In the genomic region with DNA sequence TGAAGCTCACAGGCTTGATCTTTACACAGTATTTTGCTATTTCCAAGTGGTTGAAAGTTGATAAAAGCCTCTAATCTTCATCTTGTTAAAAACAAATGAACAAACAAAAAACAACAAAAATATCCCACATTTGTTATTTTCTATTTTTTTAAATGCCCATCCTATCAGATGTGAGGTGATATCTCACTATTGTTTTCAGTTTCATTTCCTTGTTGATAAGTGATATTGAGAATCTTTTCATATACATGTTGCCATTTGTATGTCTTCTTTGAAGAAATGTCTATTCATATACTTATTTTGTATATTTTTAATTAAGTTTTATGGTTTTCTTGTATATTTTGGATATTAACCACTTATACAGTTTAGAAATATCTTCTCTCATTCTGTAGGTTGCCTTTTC, we compare ENCODE assay signal across 17 cellular contexts.
A peak's percentile ranks its signal among the peaks of the same experiment; 100 is the strongest.
DNase-seq lines count a peak whose midpoint lies in the region; ATAC-seq, FAIRE-seq and TF ChIP-seq lines count a peak whose summit lies in the region.
"Had no signal": no experiment of that assay in that cellular context is flagged by ENCODE, and none has a peak within 500 bp of the region (broad histone marks: within the 10 kb centered on the region; RNA-seq: fewer than 3 reads in every experiment).

No MANE protein-coding gene starts in this region.

- H3K36me3 ChIP-seq in H1 (ENCODE audit: control insufficient read depth in 2 of 4, insufficient read depth in 4 of 4, low read length in 3 of 4) (no peaks in the 10 kb centered on the region), suprapubic skin (no peaks in the 10 kb centered on the region)
- H3K36me3 ChIP-seq: BLaER1 had no signal

- H3K4me3 Mint-ChIP-seq in activated CD4-positive, alpha-beta T cell treated with anti-CD3 and anti-CD28 coated beads, Interleukin-2, amount 10 ng/mL, durations not matched to agents 7 days and 5 days: no peak overlapping the region
- H3K4me3 Mint-ChIP-seq: B cell; CD4-positive, CD25-positive, alpha-beta regulatory T cell; CD8-positive, alpha-beta T cell; H9 had no signal

- POLR2A ChIA-PET in H1 (lab: Charles Lee; ENCODE audit: partially characterized antibody): no interaction called here
- POLR2A ChIA-PET in activated CD4-positive, alpha-beta T cell treated with anti-CD3 and anti-CD28 coated beads, Interleukin-2, amount 10 ng/mL, durations not matched to agents 7 days and 5 days (lab: Charles Lee): no interaction called here

- no peak overlapping the region for H3K27ac Mint-ChIP-seq in activated CD4-positive, alpha-beta T cell treated with anti-CD3 and anti-CD28 coated beads, Interleukin-2, amount 10 ng/mL, durations not matched to agents 7 days and 5 days
- H3K27ac Mint-ChIP-seq: B cell; CD4-positive, CD25-positive, alpha-beta regulatory T cell; CD8-positive, alpha-beta T cell had no signal

- no peak for TF ChIP-seq CTCF in H1 (IDR thresholded peaks at IDR 0.05; ENCODE audit: control extremely low read depth in 1 of 3, insufficient read depth in 1 of 3, low read depth in 1 of 3, low read length in 3 of 3)
- TF ChIP-seq CTCF in suprapubic skin (IDR thresholded peaks at IDR 0.05): no peak

- peak; percentile 68 for ATAC-seq in GM18502 (IDR thresholded peaks at IDR 0.05; ENCODE audit: poor library complexity, unreplicated experiment)
- ATAC-seq in HG03432 (IDR thresholded peaks at IDR 0.05; ENCODE audit: unreplicated experiment): peak; percentile 65
- ATAC-seq in HG03378 (IDR thresholded peaks at IDR 0.05; ENCODE audit: unreplicated experiment): no peak
- ATAC-seq: CD8-positive, alpha-beta T cell had no signal

- H3K23me2 ChIP-seq in H1 (ENCODE audit: low read depth, low read length): no peaks in the 10 kb centered on the region

- no peak overlapping the region for H3K23ac ChIP-seq in H1 (ENCODE audit: insufficient read length)

- no peak overlapping the region for H2BK15ac ChIP-seq in H1 (ENCODE audit: low read length)

- DNase-seq in H1 (ENCODE audit: low read depth in 1 of 2, low spot score in 2 of 2) (no peak), suprapubic skin (ENCODE audit: low spot score in 2 of 2) (no peak)
- DNase-seq in activated CD4-positive, alpha-beta T cell treated with anti-CD3 and anti-CD28 coated beads, Interleukin-2, amount 10 ng/mL, durations not matched to agents 7 days and 5 days: no peak
- DNase-seq: Caco-2; CD4-positive, CD25-positive, alpha-beta regulatory T cell; CD8-positive, alpha-beta T cell; DMS153; DND-41; GDM1; H9 had no signal

- H3K56ac ChIP-seq in H1 (replicated peaks; ENCODE audit: insufficient read length, low read depth, low read length): no peak overlapping the region

- no peak overlapping the region for H4K5ac ChIP-seq in H1 (ENCODE audit: insufficient read length, low read depth, low read length)

- H3K4ac ChIP-seq in H1 (replicated peaks; ENCODE audit: insufficient read length, low read depth, low read length): no peak overlapping the region

- no peak overlapping the region for H3K14ac ChIP-seq in H1 (ENCODE audit: insufficient read length)

- no peaks in the 10 kb centered on the region for H3K36me3 Mint-ChIP-seq in activated CD4-positive, alpha-beta T cell treated with anti-CD3 and anti-CD28 coated beads, Interleukin-2, amount 10 ng/mL, durations not matched to agents 7 days and 5 days (ENCODE audit: low read depth)
- H3K36me3 Mint-ChIP-seq: CD4-positive, CD25-positive, alpha-beta regulatory T cell; CD8-positive, alpha-beta T cell had no signal

- H4K20me1 ChIP-seq in H1 (replicated peaks in 1 of 2; ENCODE audit: control insufficient read depth in 1 of 2, insufficient read depth in 2 of 2, low read length in 2 of 2): no peaks in the 10 kb centered on the region
- H4K20me1 ChIP-seq: BLaER1 had no signal

- no peak overlapping the region for H2BK20ac ChIP-seq in H1 (ENCODE audit: low read length)

- no peak overlapping the region for H2BK120ac ChIP-seq in H1 (replicated peaks; ENCODE audit: low read depth, low read length)

- CTCF ChIA-PET in H1 (lab: Charles Lee; ENCODE audit: partially characterized antibody): interaction anchor here (1.2 kb wide), 1 partner anchor 8 kb away, joined by 4 read pairs; no protein-coding TSS in a partner anchor
- CTCF ChIA-PET in activated CD4-positive, alpha-beta T cell treated with anti-CD3 and anti-CD28 coated beads, Interleukin-2, amount 10 ng/mL, durations not matched to agents 7 days and 5 days (lab: Charles Lee): no interaction called here

- no peak overlapping the region for H4K8ac ChIP-seq in H1 (ENCODE audit: extremely low read depth, insufficient read depth, low read length)

- 0 out of 2 replicates have a peak overlapping the region, but pooled peaks have one; percentile 26 for H2AFZ ChIP-seq in H1 (ENCODE audit: low read length)

- no peak overlapping the region for H3K18ac ChIP-seq in H1 (ENCODE audit: extremely low read depth, low read length)

- H3K9me3 Mint-ChIP-seq in activated CD4-positive, alpha-beta T cell treated with anti-CD3 and anti-CD28 coated beads, Interleukin-2, amount 10 ng/mL, durations not matched to agents 7 days and 5 days: no peaks in the 10 kb centered on the region
- H3K9me3 Mint-ChIP-seq: H9 had no signal

- no peaks in the 10 kb centered on the region for H3K79me2 ChIP-seq in H1 (ENCODE audit: control insufficient read depth in 1 of 2, insufficient read depth in 2 of 2, low read length in 2 of 2)

- no peak for FAIRE-seq in H1 (lab: Jason Lieb, UNC)
- FAIRE-seq: GM12891 had no signal

- no peak overlapping the region for H3K4me3 ChIP-seq in H1 (ENCODE audit: extremely low read depth in 1 of 4, insufficient read depth in 2 of 4, low read depth in 3 of 4, low read length in 4 of 4)
- no peak overlapping the region for H3K4me3 ChIP-seq in suprapubic skin
- H3K4me3 ChIP-seq: BLaER1 had no signal

- H3K27ac ChIP-seq in H1 (ENCODE audit: low read depth, low read length): no peak overlapping the region
- no peak overlapping the region for H3K27ac ChIP-seq in suprapubic skin
- H3K27ac ChIP-seq: BLaER1, C4-2B had no signal

- H3K27me3 ChIP-seq in H1 (replicated peaks in 1 of 4; ENCODE audit: control insufficient read depth in 3 of 4, extremely low read depth in 1 of 4, insufficient read depth in 3 of 4, low read length in 3 of 4) (no peaks in the 10 kb centered on the region), suprapubic skin (no peaks in the 10 kb centered on the region)
- H3K27me3 ChIP-seq: BLaER1 had no signal

- H2AK5ac ChIP-seq in H1 (ENCODE audit: low read depth, low read length): no peak overlapping the region

- no peak for TF ChIP-seq EP300 in H1 (IDR thresholded peaks at IDR 0.05; ENCODE audit: borderline replicate concordance in 1 of 2, low read depth in 2 of 2, low read length in 2 of 2)
- no peak for TF ChIP-seq EP300 in suprapubic skin (IDR thresholded peaks at IDR 0.05)

- H3K4me1 Mint-ChIP-seq in activated CD4-positive, alpha-beta T cell treated with anti-CD3 and anti-CD28 coated beads, Interleukin-2, amount 10 ng/mL, durations not matched to agents 7 days and 5 days: no peaks in the 10 kb centered on the region
- H3K4me1 Mint-ChIP-seq: B cell; CD4-positive, CD25-positive, alpha-beta regulatory T cell had no signal

- no peak overlapping the region for H2BK5ac ChIP-seq in H1 (ENCODE audit: low read depth, low read length)

- H3K4me1 ChIP-seq in H1 (replicated peaks in 1 of 4; ENCODE audit: control insufficient read depth in 3 of 4, insufficient read depth in 4 of 4, low read length in 3 of 4) (no peaks in the 10 kb centered on the region), suprapubic skin (no peaks in the 10 kb centered on the region)
- H3K4me1 ChIP-seq: BLaER1, Caco-2 had no signal

- H4K91ac ChIP-seq in H1 (replicated peaks; ENCODE audit: insufficient read length, low read length): no peak overlapping the region

- no peaks in the 10 kb centered on the region for H3K9me3 ChIP-seq in H1 (ENCODE audit: insufficient read depth in 2 of 2, low read depth in 1 of 2, low read length in 1 of 2)
- H3K9me3 ChIP-seq in suprapubic skin: no peaks in the 10 kb centered on the region
- H3K9me3 ChIP-seq: BLaER1, Caco-2 had no signal

- TF ChIP-seq POLR2A in H1 (IDR thresholded peaks at IDR 0.05; ENCODE audit: control extremely low read depth in 1 of 2, low read depth in 2 of 2, low read length in 2 of 2) (no peak), suprapubic skin (IDR thresholded peaks at IDR 0.05) (no peak)

- TF ChIP-seq RAD21 in H1 (IDR thresholded peaks at IDR 0.05 in 1 of 2, conservative IDR thresholded peaks at IDR 0.05 in 1 of 2; ENCODE audit: low read depth in 2 of 2, low read length in 2 of 2): no peak

- H3K27me3 Mint-ChIP-seq in activated CD4-positive, alpha-beta T cell treated with anti-CD3 and anti-CD28 coated beads, Interleukin-2, amount 10 ng/mL, durations not matched to agents 7 days and 5 days: no peaks in the 10 kb centered on the region
- H3K27me3 Mint-ChIP-seq: B cell; CD4-positive, CD25-positive, alpha-beta regulatory T cell had no signal

- no peak overlapping the region for H3K9ac ChIP-seq in H1 (replicated peaks in 1 of 4; ENCODE audit: extremely low read depth in 1 of 4, low read depth in 3 of 4, low read length in 3 of 4)
- H3K9ac ChIP-seq: BLaER1 had no signal

- H3K4me2 ChIP-seq in H1 (ENCODE audit: insufficient read depth in 1 of 2, low read depth in 2 of 2, low read length in 2 of 2): no peak overlapping the region
- H3K4me2 ChIP-seq: BLaER1 had no signal

- H3K79me1 ChIP-seq in H1 (ENCODE audit: low read depth, low read length): no peaks in the 10 kb centered on the region

- no peak overlapping the region for H2BK12ac ChIP-seq in H1 (ENCODE audit: low read depth, low read length)

TF ChIP-seq in H1, 55 proteins besides CTCF, POLR2A, EP300 and RAD21:
- TF ChIP-seq, protein P1, sequence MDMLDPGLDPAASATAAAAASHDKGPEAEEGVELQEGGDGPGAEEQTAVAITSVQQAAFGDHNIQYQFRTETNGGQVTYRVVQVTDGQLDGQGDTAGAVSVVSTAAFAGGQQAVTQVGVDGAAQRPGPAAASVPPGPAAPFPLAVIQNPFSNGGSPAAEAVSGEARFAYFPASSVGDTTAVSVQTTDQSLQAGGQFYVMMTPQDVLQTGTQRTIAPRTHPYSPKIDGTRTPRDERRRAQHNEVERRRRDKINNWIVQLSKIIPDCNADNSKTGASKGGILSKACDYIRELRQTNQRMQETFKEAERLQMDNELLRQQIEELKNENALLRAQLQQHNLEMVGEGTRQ (IDR thresholded peaks at IDR 0.05; ENCODE audit: low read length): no peak
- no peak for TF ChIP-seq CREB1 (IDR thresholded peaks at IDR 0.05)
